ENCODE assay signal across 7 cellular contexts in the genomic region with DNA sequence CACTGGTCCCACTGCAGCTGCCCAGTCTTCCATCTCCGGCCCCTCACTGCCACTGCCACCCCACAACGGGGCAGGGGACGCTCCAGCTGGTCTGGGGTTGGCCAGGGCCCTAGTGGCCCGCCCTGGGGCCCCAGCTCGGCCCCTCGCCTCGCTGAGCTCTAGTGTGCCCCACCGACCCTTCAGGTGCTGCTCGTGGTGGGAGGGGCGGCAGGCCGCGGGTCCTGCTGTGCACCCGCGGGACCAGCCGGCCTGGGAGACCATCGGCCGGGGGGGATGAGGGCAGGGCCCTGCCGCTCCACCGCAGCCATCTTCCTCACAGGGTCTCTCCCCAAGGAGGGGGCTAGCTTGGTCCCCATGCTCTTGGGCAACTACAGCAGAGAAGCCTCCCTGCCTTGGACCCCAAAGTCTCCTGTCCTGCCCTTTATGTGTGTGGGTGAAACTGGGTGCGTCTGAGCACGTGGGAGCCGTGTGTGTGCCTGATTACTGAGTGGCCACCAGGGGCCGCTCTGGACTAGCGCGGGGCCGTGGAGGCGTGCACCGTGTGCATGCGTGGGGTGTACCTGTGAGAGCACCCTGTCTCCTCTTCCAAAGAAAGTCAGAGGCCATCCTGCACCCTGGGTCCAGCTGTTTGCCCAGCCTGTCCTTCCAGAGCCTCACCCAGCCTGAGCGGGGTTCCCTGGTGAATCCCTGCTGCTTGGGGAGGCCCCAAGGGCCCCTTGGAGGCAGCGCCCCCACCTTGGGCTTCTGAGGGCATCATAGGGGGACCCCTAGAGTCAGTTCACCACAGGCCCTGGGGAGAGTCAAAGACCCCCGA. TPM values are rescaled to one million over a fixed set of nuclear protein-coding genes. Genes with fewer than 3 reads are reported as not detected.
DNase-seq lines count a peak whose midpoint lies in the region; ATAC-seq, FAIRE-seq and TF ChIP-seq lines count a peak whose summit lies in the region.

No MANE protein-coding gene starts in this region.

- FAIRE-seq in GM12892 (lab: Jason Lieb, UNC) = peak; percentile 62

- no peaks in the 10 kb centered on the region for H3K9me3 Mint-ChIP-seq in nephron

- H3K27ac Mint-ChIP-seq in nephron = no peak overlapping the region

- no peak overlapping the region for H3K27ac ChIP-seq in substantia nigra (ENCODE audit: low read depth, low read length, poor library complexity, severe bottlenecking)

- H3K36me3 Mint-ChIP-seq in nephron (ENCODE audit: low read depth) = no peaks in the 10 kb centered on the region

- TF ChIP-seq CTCF in epithelial cell of esophagus (IDR thresholded peaks at IDR 0.05; ENCODE audit: insufficient read depth, low read depth, low read length, missing control alignments) (peak; percentile 93), nephron (IDR thresholded peaks at IDR 0.05; ENCODE audit: unreplicated experiment in 3 of 3) (peak; percentile 40 to 60 (median 49))

- H3K4me1 Mint-ChIP-seq in nephron = peaks cover 8% of the 10 kb centered on the region

- ATAC-seq in HG03442 (IDR thresholded peaks at IDR 0.05; ENCODE audit: unreplicated experiment) = no peak

- TF ChIP-seq POLR2A in GM12892 (IDR thresholded peaks at IDR 0.05; ENCODE audit: low read depth, low read length) = no peak

- peaks cover 3% of the 10 kb centered on the region for H3K27me3 Mint-ChIP-seq in nephron (ENCODE audit: low read depth)

- H3K4me3 ChIP-seq in epithelial cell of esophagus (ENCODE audit: low read length) = no peak overlapping the region

- H3K4me3 Mint-ChIP-seq in nephron = no peak overlapping the region

- DNase-seq in GM12892 (ENCODE audit: insufficient read length) (peak; percentile 73), NCI-H748 (lab: John Stamatoyannopoulos, UW; ENCODE audit: unreplicated experiment) (peak; percentile 61), epithelial cell of esophagus (ENCODE audit: low read depth) (peak; percentile 66), substantia nigra (lab: John Stamatoyannopoulos, UW) (peak in 27 of 49 donors; percentile 12 to 73 (median 33))
- peak; percentile 11 to 36 (median 12) for DNase-seq in activated CD8-positive, alpha-beta memory T cell treated with anti-CD3 and anti-CD28 coated beads for 48 hours (ENCODE audit: low read depth in 2 of 3, low spot score in 2 of 3)

RNA-seq across cellular contexts. Expression of a gene that starts 6.0 kb away (rescaled TPM):
- polyA plus RNA-seq in GM12892 (2012; ENCODE audit: missing spikeins) = not detected

RNA-seq across cellular contexts. Expression of a gene that starts 51.4 kb away (rescaled TPM):
- 23.4 TPM for polyA plus RNA-seq in GM12892 (2012; ENCODE audit: missing spikeins)

RNA-seq across cellular contexts. Expression of a gene that starts 59.4 kb away (rescaled TPM):
- not detected for polyA plus RNA-seq in GM12892 (2012; ENCODE audit: missing spikeins)

Comparison
In these comparisons a context has a peak if more than half of its experiments do, and no peak if none do; other contexts are left out.
1. DNase-seq: peak in every context shown above with its lines; median percentile 73 in GM12892; 66 in epithelial cell of esophagus; 61 in NCI-H748; 33 in substantia nigra; 12 in activated CD8-positive, alpha-beta memory T cell treated with anti-CD3 and anti-CD28 coated beads for 48 hours.